In the genomic region with DNA sequence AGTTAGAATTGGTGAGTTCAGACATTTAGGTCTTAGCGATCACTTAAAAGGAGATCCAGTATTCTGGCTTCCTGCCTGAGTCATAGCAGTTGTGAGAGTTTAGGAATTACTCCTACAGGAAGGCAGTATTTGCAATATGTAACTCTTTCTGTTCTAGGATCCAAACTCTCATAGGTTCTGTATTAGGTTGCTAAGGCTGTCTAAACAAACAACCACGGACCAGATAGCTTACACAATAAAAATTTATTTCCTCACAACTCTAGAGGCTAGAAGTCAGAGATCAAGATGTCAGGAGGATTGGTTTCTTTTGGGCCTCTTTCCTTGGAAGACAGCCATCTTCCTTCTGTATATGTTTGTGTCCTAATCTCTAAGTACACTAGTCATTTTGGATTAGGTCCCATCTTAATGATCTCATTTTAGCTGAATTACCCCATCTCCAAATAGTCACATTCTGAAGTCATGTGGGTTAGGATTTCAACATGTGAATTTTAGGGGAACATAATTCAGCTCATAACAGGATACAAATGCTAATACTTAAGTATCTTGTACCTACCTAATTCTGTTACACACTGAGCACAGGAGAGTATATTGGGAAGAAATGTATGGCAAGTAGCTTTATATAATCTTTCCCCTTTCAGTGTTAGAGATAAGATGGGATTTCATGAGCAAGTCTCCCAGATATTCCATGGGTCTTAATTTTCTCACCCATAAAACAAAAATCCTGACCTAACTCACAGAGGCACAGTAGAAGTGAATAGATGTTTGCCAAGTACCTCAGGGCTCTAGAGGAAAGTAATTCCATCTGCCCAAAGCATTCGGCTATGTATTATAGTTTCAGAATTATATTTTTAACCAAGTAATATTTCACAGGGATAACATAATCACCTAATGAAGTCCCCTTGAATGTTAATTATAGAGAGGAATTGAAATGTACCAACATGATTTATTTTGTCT, we compare ENCODE assay signal across 12 cellular contexts.
A peak's percentile ranks its signal among the peaks of the same experiment; 100 is the strongest.
DNase-seq lines count a peak whose midpoint lies in the region; ATAC-seq, FAIRE-seq and TF ChIP-seq lines count a peak whose summit lies in the region.
"Had no signal": no experiment of that assay in that cellular context is flagged by ENCODE, and none has a peak within 500 bp of the region (broad histone marks: within the 10 kb centered on the region; RNA-seq: fewer than 3 reads in every experiment).

No MANE protein-coding gene starts in this region.

- H3K9ac ChIP-seq in liver (ENCODE audit: low read depth in 1 of 2, low read length in 2 of 2) (no peak overlapping the region), HepG2 (ENCODE audit: insufficient read depth, low read depth, low read length) (no peak overlapping the region)
- H3K9ac ChIP-seq: BLaER1 had no signal

- H3K36me3 ChIP-seq in liver (ENCODE audit: control insufficient read depth in 4 of 4, insufficient read depth in 3 of 4, low read depth in 1 of 4, low read length in 3 of 4) (no peaks in the 10 kb centered on the region), HepG2 (replicated peaks in 1 of 2; ENCODE audit: control insufficient read depth in 1 of 2, insufficient read depth in 2 of 2, low read length in 2 of 2) (no peaks in the 10 kb centered on the region), lung (ENCODE audit: control insufficient read depth in 2 of 2, insufficient read depth in 2 of 2, low read length in 2 of 2) (no peaks in the 10 kb centered on the region), aorta (ENCODE audit: control insufficient read depth in 1 of 2, insufficient read depth in 2 of 2, low read length in 1 of 2) (no peaks in the 10 kb centered on the region)
- H3K36me3 ChIP-seq: ascending aorta, BLaER1 had no signal

- TF ChIP-seq RAD21 in liver (IDR thresholded peaks at IDR 0.05), result no peak
- no peak for TF ChIP-seq RAD21 in HepG2 (CRISPR knock-in tag; IDR thresholded peaks at IDR 0.05)

- TF ChIP-seq CTCF in liver (IDR thresholded peaks at IDR 0.05; ENCODE audit: low read depth, low read length, missing input control) (no peak), HepG2 (CRISPR knock-in tag; IDR thresholded peaks at IDR 0.05) (no peak), coronary artery (IDR thresholded peaks at IDR 0.05) (no peak), lung (IDR thresholded peaks at IDR 0.05; ENCODE audit: control extremely low read depth, extremely low read depth) (no peak)

- TF ChIP-seq POLR2A in HepG2 (IDR thresholded peaks at IDR 0.05; ENCODE audit: insufficient read depth in 1 of 2, low read depth in 2 of 2, low read length in 2 of 2), result no peak

- H3K9me3 ChIP-seq in liver (ENCODE audit: control insufficient read depth in 4 of 4, low read length in 3 of 4) (no peaks in the 10 kb centered on the region), HepG2 (ENCODE audit: low read length) (no peaks in the 10 kb centered on the region), lung (ENCODE audit: control insufficient read depth in 2 of 2, insufficient read depth in 1 of 2, low read length in 1 of 2) (peaks cover 1 to 6% of the 10 kb centered on the region in 2 donors), aorta (ENCODE audit: control insufficient read depth, low read length) (peaks cover 2% of the 10 kb centered on the region)
- H3K9me3 ChIP-seq: ascending aorta, BLaER1 had no signal

- POLR2A ChIA-PET in HepG2 (lab: Yijun Ruan, JAX), result no interaction called here

- in situ Hi-C loops in HepG2 (cut with HindIII; ENCODE audit: extremely low pct_ligation_motif_present, low pct_unique_long_range_greater_than_20kb), result no loop called here

- H2AFZ ChIP-seq in HepG2 (ENCODE audit: low read length), result no peak overlapping the region

- FAIRE-seq in HepG2 (lab: Jason Lieb, UNC), result no peak

- H3K27ac ChIP-seq in liver (ENCODE audit: low read depth in 1 of 2, low read length in 2 of 2) (no peak overlapping the region), HepG2 (ENCODE audit: extremely low read length, insufficient read depth, low read length) (no peak overlapping the region), coronary artery (peak overlapping the region; percentile 33 to 54), lung (ENCODE audit: low read depth in 1 of 2, low read length in 1 of 2) (peak overlapping the region; percentile 33 to 56), aorta (ENCODE audit: low read depth in 1 of 2, low read length in 2 of 2) (no peak overlapping the region), substantia nigra (ENCODE audit: low read depth, low read length, poor library complexity, severe bottlenecking) (no peak overlapping the region)
- H3K27ac ChIP-seq: BLaER1 had no signal

- peaks cover 0 to 2% (median 0%) of the 10 kb centered on the region in 4 donors for H3K27me3 ChIP-seq in liver (ENCODE audit: control insufficient read depth in 4 of 4, insufficient read depth in 4 of 4, low read length in 3 of 4)
- H3K27me3 ChIP-seq in HepG2 (ENCODE audit: control insufficient read depth in 1 of 2, insufficient read depth in 2 of 2, low read length in 2 of 2), result no peaks in the 10 kb centered on the region
- no peaks in the 10 kb centered on the region for H3K27me3 ChIP-seq in lung (ENCODE audit: control insufficient read depth, insufficient read depth)
- no peaks in the 10 kb centered on the region for H3K27me3 ChIP-seq in aorta (ENCODE audit: control insufficient read depth in 1 of 2, insufficient read depth in 2 of 2, low read length in 1 of 2)
- H3K27me3 ChIP-seq: ascending aorta, BLaER1 had no signal

- no peaks in the 10 kb centered on the region for H3K4me1 ChIP-seq in liver (ENCODE audit: control insufficient read depth in 4 of 4, insufficient read depth in 4 of 4, low read length in 3 of 4)
- no peaks in the 10 kb centered on the region for H3K4me1 ChIP-seq in HepG2 (ENCODE audit: insufficient read depth, low read length)
- no peaks in the 10 kb centered on the region for H3K4me1 ChIP-seq in lung (ENCODE audit: control insufficient read depth in 2 of 2, insufficient read depth in 2 of 2, low read length in 2 of 2)
- peaks cover 0 to 3% of the 10 kb centered on the region in 2 donors for H3K4me1 ChIP-seq in aorta (ENCODE audit: control insufficient read depth in 1 of 2, insufficient read depth in 2 of 2, low read length in 2 of 2)
- H3K4me1 ChIP-seq: ascending aorta, BLaER1 had no signal

- H3K4me3 ChIP-seq in liver (ENCODE audit: low read depth in 1 of 3, low read length in 3 of 3), result no peak overlapping the region
- no peak overlapping the region for H3K4me3 ChIP-seq in HepG2 (replicated peaks in 1 of 3; ENCODE audit: insufficient read depth in 1 of 3, low read depth in 2 of 3, low read length in 3 of 3)
- H3K4me3 ChIP-seq in coronary artery, result no peak overlapping the region
- H3K4me3 ChIP-seq in lung, result no peak overlapping the region
- H3K4me3 ChIP-seq in aorta (ENCODE audit: low read length in 2 of 2), result no peak overlapping the region
- H3K4me3 ChIP-seq: ascending aorta, BLaER1 had no signal

- 52% methylated on average over 3 of the region's 3 CpGs for WGBS in liver
- 12% methylated on average over 3 of the region's 3 CpGs for WGBS in HepG2 (ENCODE audit: low lambda C conversion rate)
- WGBS in lung, 2 donors, result 46 to 65% methylated on average over 3 of the region's 3 CpGs
- WGBS in aorta, 2 donors, result 12 to 14% methylated on average over 3 of the region's 3 CpGs

- H3K4me2 ChIP-seq in HepG2 (ENCODE audit: low read depth, low read length), result no peak overlapping the region
- H3K4me2 ChIP-seq: BLaER1 had no signal

- intact Hi-C loops in HepG2 (cut with micrococcal nuclease; ENCODE audit: unreplicated experiment) (no loop called here), aorta (cut with DNase I) (no loop called here)

- no peak for DNase-seq in HepG2 (ENCODE audit: low spot score)
- no peak for DNase-seq in coronary artery (ENCODE audit: low spot score)
- no peak for DNase-seq in lung (ENCODE audit: low spot score)
- DNase-seq in aorta, result no peak
- DNase-seq in substantia nigra (lab: John Stamatoyannopoulos, UW), result no peak
- no peak for DNase-seq in stimulated activated naive CD8-positive, alpha-beta T cell treated with anti-CD3 and anti-CD28 coated beads, Interleukin-15, Interleukin-2, amounts not matched to agents 100 U/mL and 50 U/mL, for 24 hours
- no peak for DNase-seq in cerebellar cortex (ENCODE audit: low spot score)
- DNase-seq: activated CD4-positive, CD25-positive, alpha-beta regulatory T cell treated with anti-CD3 and anti-CD28 coated beads, Interleukin-2, amount 50 U/mL, for 72 hours; NCI-H2107 had no signal

- CTCF ChIA-PET in HepG2 (lab: Yijun Ruan, JAX; ENCODE audit: low intra/inter-chr PET ratio, low total read pairs), result no interaction called here

- ATAC-seq in HepG2, result no peak
- ATAC-seq in lung (ENCODE audit: insufficient read depth, low FRiP score), result peak; percentile 60
- ATAC-seq in aorta (ENCODE audit: low FRiP score), result peak; percentile 88
- no peak for ATAC-seq in stimulated activated naive CD8-positive, alpha-beta T cell treated with anti-CD3 and anti-CD28 coated beads, Interleukin-15, Interleukin-2, amounts not matched to agents 100 U/mL and 50 U/mL, for 24 hours

- H3K79me2 ChIP-seq in HepG2 (ENCODE audit: insufficient read depth, low read length), result no peaks in the 10 kb centered on the region

- BruUV-seq in HepG2 (replicated peaks; lab: Mats Ljungman, UMichigan), result no TSS peak

- H4K20me1 ChIP-seq in HepG2 (ENCODE audit: insufficient read depth, low read length), result no peaks in the 10 kb centered on the region
- H4K20me1 ChIP-seq: BLaER1 had no signal

- TF ChIP-seq EP300 in HepG2 (IDR thresholded peaks at IDR 0.05; ENCODE audit: low read depth in 2 of 2, low read length in 2 of 2) (no peak), HepG2 (CRISPR knock-in tag; IDR thresholded peaks at IDR 0.05; ENCODE audit: borderline replicate concordance) (no peak)

TF ChIP-seq in liver, 16 proteins besides CTCF, POLR2A, EP300 and RAD21 (continues in another document):
- TF ChIP-seq JUND (IDR thresholded peaks at IDR 0.05), result peak in 1 of 2 donors; percentile 24

TF ChIP-seq in HepG2, 621 proteins besides CTCF, POLR2A, EP300 and RAD21 (continues in another document):
- no peak for TF ChIP-seq MYNN (CRISPR knock-in tag; IDR thresholded peaks at IDR 0.05; ENCODE audit: low read depth)
- TF ChIP-seq, protein P1, sequence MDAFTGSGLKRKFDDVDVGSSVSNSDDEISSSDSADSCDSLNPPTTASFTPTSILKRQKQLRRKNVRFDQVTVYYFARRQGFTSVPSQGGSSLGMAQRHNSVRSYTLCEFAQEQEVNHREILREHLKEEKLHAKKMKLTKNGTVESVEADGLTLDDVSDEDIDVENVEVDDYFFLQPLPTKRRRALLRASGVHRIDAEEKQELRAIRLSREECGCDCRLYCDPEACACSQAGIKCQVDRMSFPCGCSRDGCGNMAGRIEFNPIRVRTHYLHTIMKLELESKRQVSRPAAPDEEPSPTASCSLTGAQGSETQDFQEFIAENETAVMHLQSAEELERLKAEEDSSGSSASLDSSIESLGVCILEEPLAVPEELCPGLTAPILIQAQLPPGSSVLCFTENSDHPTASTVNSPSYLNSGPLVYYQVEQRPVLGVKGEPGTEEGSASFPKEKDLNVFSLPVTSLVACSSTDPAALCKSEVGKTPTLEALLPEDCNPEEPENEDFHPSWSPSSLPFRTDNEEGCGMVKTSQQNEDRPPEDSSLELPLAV (CRISPR knock-in tag; conservative IDR thresholded peaks at IDR 0.05; ENCODE audit: low read depth), result no peak
- no peak for TF ChIP-seq FOXA1 (IDR thresholded peaks at IDR 0.05)
- TF ChIP-seq FOXA1 (CRISPR knock-in tag; IDR thresholded peaks at IDR 0.05), result no peak
- no peak for TF ChIP-seq ZSCAN30 (CRISPR knock-in tag; IDR thresholded peaks at IDR 0.05)
- no peak for TF ChIP-seq STAT5B (CRISPR knock-in tag; IDR thresholded peaks at IDR 0.05)
- no peak for TF ChIP-seq ISX (CRISPR knock-in tag; conservative IDR thresholded peaks at IDR 0.05)

Comparison
In these comparisons a context has a peak if more than half of its experiments do, and no peak if none do; other contexts are left out.
1. H3K27ac ChIP-seq: peak in coronary artery (2 of 2) and lung (2 of 2); none in liver (0 of 2), HepG2 (single experiment), aorta (0 of 2) and substantia nigra (single experiment).
2. ATAC-seq: peak in lung (single experiment) and aorta (single experiment); none in HepG2 (single experiment) and stimulated activated naive CD8-positive, alpha-beta T cell treated with anti-CD3 and anti-CD28 coated beads, Interleukin-15, Interleukin-2, amounts not matched to agents 100 U/mL and 50 U/mL, for 24 hours (single experiment).